In genomic region chr1:110383311-110383990, GRCh38 we compare ENCODE assay signal across 10 cellular contexts. TPM values are rescaled to one million over a fixed set of nuclear protein-coding genes. Genes with fewer than 3 reads are reported as not detected.
DNase-seq lines count a peak whose midpoint lies in the region; ATAC-seq and TF ChIP-seq lines count a peak whose summit lies in the region.
"Had no signal": no experiment of that assay in that cellular context is flagged by ENCODE, and none has a peak within 500 bp of the region (broad histone marks: within the 10 kb centered on the region; RNA-seq: fewer than 3 reads in every experiment).

No MANE protein-coding gene starts in this region.

- ATAC-seq in activated T-helper 17 cell treated with anti-CD3 and anti-CD28 coated beads, Interleukin-2, amount 50 U/mL, for 72 hours (replicated peaks) = no peak
- ATAC-seq in lower lobe of right lung (no peak), GM21528 (IDR thresholded peaks at IDR 0.05; ENCODE audit: low FRiP score, unreplicated experiment) (no peak)

- CTCF ChIA-PET in HEK293 (lab: Yijun Ruan, JAX) = interaction anchor here (0.9 to 1.4 kb wide), 2 partner anchors 20 to 77 kb away, joined by 4 to 7 read pairs; no protein-coding TSS in a partner anchor

- intact Hi-C loops in CD14-positive monocyte (cut with micrococcal nuclease) (no loop called here), lower lobe of right lung (cut with DNase I) (no loop called here), dorsolateral prefrontal cortex (cut with DNase I) (no loop called here), sigmoid colon (cut with DNase I) (no loop called here)

- peak overlapping the region; percentile 76 to 92 (median 86) for H3K27ac Mint-ChIP-seq in CD14-positive monocyte
- H3K27ac Mint-ChIP-seq in activated T-helper 17 cell treated with anti-CD3 and anti-CD28 coated beads, Interleukin-2, amount 50 U/mL, for 72 hours = peak overlapping the region; percentile 84

- H3K4me1 Mint-ChIP-seq in CD14-positive monocyte = peaks cover 54% of the 10 kb centered on the region
- H3K4me1 Mint-ChIP-seq in activated T-helper 17 cell treated with anti-CD3 and anti-CD28 coated beads, Interleukin-2, amount 50 U/mL, for 72 hours = peaks cover 11% of the 10 kb centered on the region

- H3K27me3 Mint-ChIP-seq in CD14-positive monocyte (ENCODE audit: low read depth in 3 of 3) = no peaks in the 10 kb centered on the region
- no peaks in the 10 kb centered on the region for H3K27me3 Mint-ChIP-seq in activated T-helper 17 cell treated with anti-CD3 and anti-CD28 coated beads, Interleukin-2, amount 50 U/mL, for 72 hours

- TF ChIP-seq POLR2A in sigmoid colon (IDR thresholded peaks at IDR 0.05) = no peak

- H3K4me3 Mint-ChIP-seq in CD14-positive monocyte = peak overlapping the region; percentile 16 to 82
- H3K4me3 Mint-ChIP-seq in activated T-helper 17 cell treated with anti-CD3 and anti-CD28 coated beads, Interleukin-2, amount 50 U/mL, for 72 hours = peak overlapping the region; percentile 40

- H3K27ac ChIP-seq in HEK293 (ENCODE audit: extremely low read depth, low read depth, low read length) (no peak overlapping the region), lower lobe of right lung (peak overlapping the region; percentile 60), dorsolateral prefrontal cortex (peak overlapping the region in 3 of 59 donors; percentile 12 to 26 (median 16)), sigmoid colon (peak overlapping the region in 1 of 4 donors; percentile 2), SJCRH30 (no peak overlapping the region)

- DNase-seq in CD14-positive monocyte (ENCODE audit: low spot score) = no peak
- no peak for DNase-seq in lower lobe of right lung
- DNase-seq in dorsolateral prefrontal cortex = no peak
- DNase-seq in sigmoid colon = no peak
- DNase-seq in SJCRH30 = no peak
- DNase-seq: GDM1, NCI-H2029 treated with DMSO at 0.1 percent for 48 hours had no signal

- H3K4me3 ChIP-seq in HEK293 (ENCODE audit: low read depth, low read length) (no peak overlapping the region), lower lobe of right lung (no peak overlapping the region), dorsolateral prefrontal cortex (no peak overlapping the region), sigmoid colon (no peak overlapping the region), SJCRH30 (no peak overlapping the region)

- H3K36me3 Mint-ChIP-seq in CD14-positive monocyte = peaks cover 18 to 33% of the 10 kb centered on the region in 2 donors
- peaks cover 23% of the 10 kb centered on the region for H3K36me3 Mint-ChIP-seq in activated T-helper 17 cell treated with anti-CD3 and anti-CD28 coated beads, Interleukin-2, amount 50 U/mL, for 72 hours (ENCODE audit: low read depth)

- no peaks in the 10 kb centered on the region for H3K9me3 Mint-ChIP-seq in CD14-positive monocyte
- H3K9me3 Mint-ChIP-seq in activated T-helper 17 cell treated with anti-CD3 and anti-CD28 coated beads, Interleukin-2, amount 50 U/mL, for 72 hours = no peaks in the 10 kb centered on the region

- H3K36me3 ChIP-seq in HEK293 (ENCODE audit: control insufficient read depth in 2 of 2, insufficient read depth in 1 of 2, low read length in 2 of 2) (peaks cover 0 to 54% of the 10 kb centered on the region in 2 experiments; a peak in 2 of 3 replicates), lower lobe of right lung (peaks cover 22% of the 10 kb centered on the region), sigmoid colon (peaks cover 0 to 30% (median 1%) of the 10 kb centered on the region in 4 donors), SJCRH30 (peaks cover 16% of the 10 kb centered on the region)

- POLR2A ChIA-PET in HEK293 (lab: Yijun Ruan, JAX) = no interaction called here

- TF ChIP-seq CTCF in CD14-positive monocyte (IDR thresholded peaks at IDR 0.05) (no peak), HEK293 (tag by site-specific recombination; IDR thresholded peaks at IDR 0.05) (no peak), lower lobe of right lung (IDR thresholded peaks at IDR 0.05) (no peak), dorsolateral prefrontal cortex (IDR thresholded peaks at IDR 0.05 in 54 of 56, conservative IDR thresholded peaks at IDR 0.05 in 2 of 56; ENCODE audit: low read depth in 1 of 56, partially characterized antibody in 56 of 56) (no peak), sigmoid colon (IDR thresholded peaks at IDR 0.05) (no peak)

- no peaks in the 10 kb centered on the region for H3K9me3 ChIP-seq in HEK293 (ENCODE audit: control insufficient read depth, insufficient read depth, low read depth, low read length)
- no peaks in the 10 kb centered on the region for H3K9me3 ChIP-seq in lower lobe of right lung
- H3K9me3 ChIP-seq in sigmoid colon = peaks cover 0 to 1% (median 0%) of the 10 kb centered on the region in 4 donors
- H3K9me3 ChIP-seq in SJCRH30 (replicated peaks) = no peaks in the 10 kb centered on the region

- H3K4me1 ChIP-seq in HEK293 (ENCODE audit: control insufficient read depth, insufficient read depth, low read length) = no peaks in the 10 kb centered on the region
- peaks cover 22% of the 10 kb centered on the region for H3K4me1 ChIP-seq in lower lobe of right lung
- no peaks in the 10 kb centered on the region for H3K4me1 ChIP-seq in sigmoid colon
- H3K4me1 ChIP-seq in SJCRH30 = no peaks in the 10 kb centered on the region

- H3K27me3 ChIP-seq in lower lobe of right lung (ENCODE audit: low read depth) = no peaks in the 10 kb centered on the region
- H3K27me3 ChIP-seq in dorsolateral prefrontal cortex = no peaks in the 10 kb centered on the region
- no peaks in the 10 kb centered on the region for H3K27me3 ChIP-seq in sigmoid colon
- H3K27me3 ChIP-seq in SJCRH30 = no peaks in the 10 kb centered on the region

- no peak for TF ChIP-seq EP300 in sigmoid colon (IDR thresholded peaks at IDR 0.05)

- WGBS in sigmoid colon, 2 donors = 57 to 77% methylated on average over 5 of the region's 5 CpGs

TF ChIP-seq in HEK293, 187 proteins besides CTCF, POLR2A, EP300 and RAD21 (continues in another document):
- no peak for TF ChIP-seq EGR2 (tag by site-specific recombination; IDR thresholded peaks at IDR 0.05; ENCODE audit: low read depth)
- no peak for TF ChIP-seq FEZF1 (tag by site-specific recombination; IDR thresholded peaks at IDR 0.05)
- TF ChIP-seq, protein P1, sequence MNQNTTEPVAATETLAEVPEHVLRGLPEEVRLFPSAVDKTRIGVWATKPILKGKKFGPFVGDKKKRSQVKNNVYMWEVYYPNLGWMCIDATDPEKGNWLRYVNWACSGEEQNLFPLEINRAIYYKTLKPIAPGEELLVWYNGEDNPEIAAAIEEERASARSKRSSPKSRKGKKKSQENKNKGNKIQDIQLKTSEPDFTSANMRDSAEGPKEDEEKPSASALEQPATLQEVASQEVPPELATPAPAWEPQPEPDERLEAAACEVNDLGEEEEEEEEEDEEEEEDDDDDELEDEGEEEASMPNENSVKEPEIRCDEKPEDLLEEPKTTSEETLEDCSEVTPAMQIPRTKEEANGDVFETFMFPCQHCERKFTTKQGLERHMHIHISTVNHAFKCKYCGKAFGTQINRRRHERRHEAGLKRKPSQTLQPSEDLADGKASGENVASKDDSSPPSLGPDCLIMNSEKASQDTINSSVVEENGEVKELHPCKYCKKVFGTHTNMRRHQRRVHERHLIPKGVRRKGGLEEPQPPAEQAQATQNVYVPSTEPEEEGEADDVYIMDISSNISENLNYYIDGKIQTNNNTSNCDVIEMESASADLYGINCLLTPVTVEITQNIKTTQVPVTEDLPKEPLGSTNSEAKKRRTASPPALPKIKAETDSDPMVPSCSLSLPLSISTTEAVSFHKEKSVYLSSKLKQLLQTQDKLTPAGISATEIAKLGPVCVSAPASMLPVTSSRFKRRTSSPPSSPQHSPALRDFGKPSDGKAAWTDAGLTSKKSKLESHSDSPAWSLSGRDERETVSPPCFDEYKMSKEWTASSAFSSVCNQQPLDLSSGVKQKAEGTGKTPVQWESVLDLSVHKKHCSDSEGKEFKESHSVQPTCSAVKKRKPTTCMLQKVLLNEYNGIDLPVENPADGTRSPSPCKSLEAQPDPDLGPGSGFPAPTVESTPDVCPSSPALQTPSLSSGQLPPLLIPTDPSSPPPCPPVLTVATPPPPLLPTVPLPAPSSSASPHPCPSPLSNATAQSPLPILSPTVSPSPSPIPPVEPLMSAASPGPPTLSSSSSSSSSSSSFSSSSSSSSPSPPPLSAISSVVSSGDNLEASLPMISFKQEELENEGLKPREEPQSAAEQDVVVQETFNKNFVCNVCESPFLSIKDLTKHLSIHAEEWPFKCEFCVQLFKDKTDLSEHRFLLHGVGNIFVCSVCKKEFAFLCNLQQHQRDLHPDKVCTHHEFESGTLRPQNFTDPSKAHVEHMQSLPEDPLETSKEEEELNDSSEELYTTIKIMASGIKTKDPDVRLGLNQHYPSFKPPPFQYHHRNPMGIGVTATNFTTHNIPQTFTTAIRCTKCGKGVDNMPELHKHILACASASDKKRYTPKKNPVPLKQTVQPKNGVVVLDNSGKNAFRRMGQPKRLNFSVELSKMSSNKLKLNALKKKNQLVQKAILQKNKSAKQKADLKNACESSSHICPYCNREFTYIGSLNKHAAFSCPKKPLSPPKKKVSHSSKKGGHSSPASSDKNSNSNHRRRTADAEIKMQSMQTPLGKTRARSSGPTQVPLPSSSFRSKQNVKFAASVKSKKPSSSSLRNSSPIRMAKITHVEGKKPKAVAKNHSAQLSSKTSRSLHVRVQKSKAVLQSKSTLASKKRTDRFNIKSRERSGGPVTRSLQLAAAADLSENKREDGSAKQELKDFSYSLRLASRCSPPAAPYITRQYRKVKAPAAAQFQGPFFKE (tag by site-specific recombination; IDR thresholded peaks at IDR 0.05; ENCODE audit: borderline replicate concordance) = no peak

RNA-seq across cellular contexts. Expression of gene SLC16A4, which starts 7.4 kb away (rescaled TPM):
- polyA plus RNA-seq in CD14-positive monocyte (under 1 TPM; 0.25 to 0.26 TPM), sigmoid colon (1 to 10 TPM in 2 of 3 donors, not detected in 1; 1.6 to 3.0 TPM)
- total RNA-seq in activated T-helper 17 cell treated with anti-CD3 and anti-CD28 coated beads, Interleukin-2, amount 50 U/mL, for 72 hours = under 1 TPM; 0.19 to 0.58 TPM
- total RNA-seq in lower lobe of right lung (9.6 TPM), dorsolateral prefrontal cortex (1 to 10 TPM; 1.3 to 9.9 (median 4.7) TPM), sigmoid colon (10 to 100 TPM in 1 of 4 donors, 1 to 10 TPM in 3; 3.7 to 10.2 (median 7.5) TPM)
- 4.7 and 4.9 TPM in 2 replicates for total RNA-seq in SJCRH30 (2014; rRNA removed; shearing (Covaris generic))

RNA-seq across cellular contexts. Expression of gene LAMTOR5, which starts 24.0 kb away (rescaled TPM):
- 100 to 1,000 TPM; 368 to 420 TPM for polyA plus RNA-seq in CD14-positive monocyte
- 100 to 1,000 TPM; 150 to 172 TPM for total RNA-seq in activated T-helper 17 cell treated with anti-CD3 and anti-CD28 coated beads, Interleukin-2, amount 50 U/mL, for 72 hours
- 121 TPM for total RNA-seq in lower lobe of right lung
- total RNA-seq in dorsolateral prefrontal cortex = 100 to 1,000 TPM in 77 of 120 experiments, 10 to 100 TPM in 43; 68.7 to 146 (median 106) TPM
- 100 to 1,000 TPM in 2 of 4 donors, 10 to 100 TPM in 2; 61.2 to 117 (median 91.4) TPM for total RNA-seq in sigmoid colon
- 100 to 1,000 TPM; 249 to 543 (median 418) TPM for polyA plus RNA-seq in sigmoid colon
- total RNA-seq in SJCRH30 (2014; rRNA removed; shearing (Covaris generic)) = 138 and 141 TPM in 2 replicates

RNA-seq across cellular contexts. Expression of gene RBM15, which starts 44.3 kb away (rescaled TPM):
- 1 to 10 TPM; 6.7 to 7.5 TPM for polyA plus RNA-seq in CD14-positive monocyte
- 10 to 100 TPM; 61.8 to 86.2 TPM for total RNA-seq in activated T-helper 17 cell treated with anti-CD3 and anti-CD28 coated beads, Interleukin-2, amount 50 U/mL, for 72 hours
- 23.3 TPM for total RNA-seq in lower lobe of right lung
- 10 to 100 TPM; 17.5 to 31.2 (median 23.8) TPM for total RNA-seq in dorsolateral prefrontal cortex
- total RNA-seq in sigmoid colon = 10 to 100 TPM; 23.2 to 32.1 (median 25.5) TPM
- 1 to 10 TPM; 1.8 to 8.9 (median 2.5) TPM for polyA plus RNA-seq in sigmoid colon
- total RNA-seq in SJCRH30 (2014; rRNA removed; shearing (Covaris generic)) = 56.5 and 66.1 TPM in 2 replicates
